Comparison of ENCODE assay signal across 16 cellular contexts in the genomic region with DNA sequence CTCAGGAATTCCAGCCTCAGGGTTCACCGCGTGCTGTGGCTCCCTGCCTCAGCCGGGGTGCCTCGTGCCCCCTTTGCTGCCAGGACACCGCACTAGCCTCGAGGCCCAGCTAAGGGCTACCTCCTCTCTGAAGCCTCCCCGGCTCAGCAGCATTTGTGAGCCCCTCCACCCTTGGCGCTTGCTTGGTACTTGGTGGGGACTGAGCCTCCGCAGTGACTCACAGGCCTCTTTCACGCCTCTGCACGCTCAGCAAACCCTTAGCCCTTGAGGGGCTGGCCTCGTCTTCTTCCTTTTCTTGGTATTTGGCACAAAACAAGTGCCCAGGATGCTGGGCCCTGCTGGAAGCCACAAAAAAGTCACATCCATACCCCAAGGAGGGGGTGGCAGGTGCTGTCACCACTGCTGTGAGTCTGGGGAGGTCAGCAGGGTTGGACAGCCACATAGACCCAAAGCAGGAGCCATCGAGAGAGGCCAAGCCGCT.
DNase-seq lines count a peak whose midpoint lies in the region; ATAC-seq lines count a peak whose summit lies in the region.
"Had no signal": no experiment of that assay in that cellular context is flagged by ENCODE, and none has a peak within 500 bp of the region (broad histone marks: within the 10 kb centered on the region; RNA-seq: fewer than 3 reads in every experiment).

No MANE protein-coding gene starts in this region.

- WGBS in aorta, 2 donors, result 95 to 97% methylated on average over 14 of the region's 14 CpGs

- intact Hi-C loops in aorta (cut with DNase I), result no loop called here

- H3K9me3 Mint-ChIP-seq in activated T-cell treated with anti-CD3 and anti-CD28 coated beads, Interleukin-2, amount 50 U/mL, for 72 hours, result peaks cover 3 to 5% of the 10 kb centered on the region in 2 donors

- no peak overlapping the region for H3K27ac ChIP-seq in aorta (ENCODE audit: low read depth in 1 of 2, low read length in 2 of 2)

- peak; percentile 51 for DNase-seq in stimulated activated CD4-positive, alpha-beta T cell treated with anti-CD3 and anti-CD28 coated beads, Interleukin-12 subunit alpha, Interleukin-12 subunit beta, amount 100 ng/mL, for 4 hours
- DNase-seq in stimulated activated CD4-positive, alpha-beta T cell treated with anti-CD3 and anti-CD28 coated beads, Interleukin-2, amount 100 ng/mL, for 48 hours, result no peak
- peak; percentile 51 to 83 for DNase-seq in activated T-cell treated with anti-CD3 and anti-CD28 coated beads, Interleukin-2, amount 50 U/mL, for 72 hours
- DNase-seq in aorta (peak; percentile 68 to 72), NCI-H524 treated with DMSO at 0.1 percent for 48 hours (lab: John Stamatoyannopoulos, UW) (no peak), occipital lobe (lab: John Stamatoyannopoulos, UW) (no peak)
- DNase-seq: AML-193; DMS153; foreskin melanocyte; GOT3; MG63; NCI-H526 treated with DMSO at 0.1 percent for 48 hours; stimulated activated naive CD4-positive, alpha-beta T cell treated with Interleukin-2 at 50 U/mL for 16 hours; SW 1271 had no signal

- H3K4me1 Mint-ChIP-seq in activated T-cell treated with anti-CD3 and anti-CD28 coated beads, Interleukin-2, amount 50 U/mL, for 72 hours (ENCODE audit: low read depth), result peaks cover 50% of the 10 kb centered on the region

- H3K36me3 Mint-ChIP-seq in activated T-cell treated with anti-CD3 and anti-CD28 coated beads, Interleukin-2, amount 50 U/mL, for 72 hours (ENCODE audit: insufficient read depth in 2 of 2), result peaks cover 8 to 11% of the 10 kb centered on the region in 2 donors

- H3K4me3 ChIP-seq in mononuclear cell (ENCODE audit: low read length) (peak overlapping the region; percentile 23), aorta (ENCODE audit: low read length in 2 of 2) (no peak overlapping the region)
- H3K4me3 ChIP-seq: MG63 had no signal

- ATAC-seq in activated T-cell treated with anti-CD3 and anti-CD28 coated beads, Interleukin-2, amount 50 U/mL, for 72 hours (replicated peaks in 1 of 2), result peak; percentile 55 to 76
- no peak for ATAC-seq in aorta (ENCODE audit: low FRiP score)
- ATAC-seq in GM18907 (IDR thresholded peaks at IDR 0.05; ENCODE audit: unreplicated experiment), result no peak

- H3K9me3 ChIP-seq in mononuclear cell (ENCODE audit: low read depth, low read length) (no peaks in the 10 kb centered on the region), aorta (ENCODE audit: control insufficient read depth, low read length) (no peaks in the 10 kb centered on the region)
- H3K9me3 ChIP-seq: MG63 had no signal

- H3K27me3 ChIP-seq in mononuclear cell (ENCODE audit: insufficient read depth, low read length) (no peaks in the 10 kb centered on the region), aorta (ENCODE audit: control insufficient read depth in 1 of 2, insufficient read depth in 2 of 2, low read length in 1 of 2) (no peaks in the 10 kb centered on the region)
- H3K27me3 ChIP-seq: MG63 had no signal

- H3K4me1 ChIP-seq in mononuclear cell (ENCODE audit: insufficient read depth, low read length) (peaks cover 36% of the 10 kb centered on the region), aorta (ENCODE audit: control insufficient read depth in 1 of 2, insufficient read depth in 2 of 2, low read length in 2 of 2) (no peaks in the 10 kb centered on the region)

- no peak overlapping the region for H3K4me3 Mint-ChIP-seq in activated T-cell treated with anti-CD3 and anti-CD28 coated beads, Interleukin-2, amount 50 U/mL, for 72 hours

- peak overlapping the region; percentile 73 for H3K27ac Mint-ChIP-seq in activated T-cell treated with anti-CD3 and anti-CD28 coated beads, Interleukin-2, amount 50 U/mL, for 72 hours

- H3K36me3 ChIP-seq in aorta (ENCODE audit: control insufficient read depth in 1 of 2, insufficient read depth in 2 of 2, low read length in 1 of 2), result no peaks in the 10 kb centered on the region
- H3K36me3 ChIP-seq: MG63 had no signal

- no peaks in the 10 kb centered on the region for H3K27me3 Mint-ChIP-seq in activated T-cell treated with anti-CD3 and anti-CD28 coated beads, Interleukin-2, amount 50 U/mL, for 72 hours (ENCODE audit: low read depth)

Comparison
In these comparisons a context has a peak if more than half of its experiments do, and no peak if none do; other contexts are left out.
1. DNase-seq: peak in stimulated activated CD4-positive, alpha-beta T cell treated with anti-CD3 and anti-CD28 coated beads, Interleukin-12 subunit alpha, Interleukin-12 subunit beta, amount 100 ng/mL, for 4 hours (single experiment), activated T-cell treated with anti-CD3 and anti-CD28 coated beads, Interleukin-2, amount 50 U/mL, for 72 hours (2 of 2) and aorta (2 of 2); none in stimulated activated CD4-positive, alpha-beta T cell treated with anti-CD3 and anti-CD28 coated beads, Interleukin-2, amount 100 ng/mL, for 48 hours (0 of 2), NCI-H524 treated with DMSO at 0.1 percent for 48 hours (single experiment) and occipital lobe (single experiment).
2. ATAC-seq: peak in activated T-cell treated with anti-CD3 and anti-CD28 coated beads, Interleukin-2, amount 50 U/mL, for 72 hours (2 of 2); none in aorta (single experiment) and GM18907 (single experiment).